12 cellular contexts compared by ENCODE assay signal in the genomic region with DNA sequence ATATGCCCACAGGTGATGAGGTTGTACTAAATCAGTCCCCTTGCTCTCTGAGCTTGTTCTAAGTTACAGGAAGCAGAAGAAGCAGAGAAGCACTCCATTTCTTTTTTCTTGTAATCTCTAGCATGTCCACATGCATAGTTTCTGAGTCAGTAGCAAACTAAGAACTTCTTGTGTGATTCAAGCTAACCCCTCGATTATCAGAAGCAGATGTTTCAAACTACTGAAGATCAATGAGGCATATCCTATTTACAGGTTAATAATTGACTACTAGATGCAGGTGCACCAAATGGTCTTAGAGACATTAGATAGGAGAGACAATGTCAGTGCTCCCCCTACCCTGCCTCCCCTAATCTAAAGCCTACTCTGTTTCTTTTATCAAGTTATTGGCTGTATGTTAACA. TPM values are rescaled to one million over a fixed set of nuclear protein-coding genes. Genes with fewer than 3 reads are reported as not detected.
DNase-seq lines count a peak whose midpoint lies in the region; ATAC-seq, FAIRE-seq and TF ChIP-seq lines count a peak whose summit lies in the region.
"Not testable (repeated sequence)": the region's sequence is repeated elsewhere in the genome, so short reads cannot be mapped to it uniquely, and the experiment has no call there.
"Had no signal": no experiment of that assay in that cellular context is flagged by ENCODE, and none has a peak within 500 bp of the region (broad histone marks: within the 10 kb centered on the region; RNA-seq: fewer than 3 reads in every experiment).

No MANE protein-coding gene starts in this region.

- H2AFZ ChIP-seq in GM12878 (ENCODE audit: control insufficient read depth, low read depth, low read length), result not testable (repeated sequence)

- SMC1A ChIA-PET in GM12878 (lab: Charles Lee; ENCODE audit: uncharacterized antibody, unreplicated experiment), result not testable (repeated sequence)

- TF ChIP-seq EP300 in GM12878 (IDR thresholded peaks at IDR 0.05; ENCODE audit: borderline replicate concordance in 1 of 2, control insufficient read depth in 1 of 2, low read depth in 2 of 2, low read length in 2 of 2), result not testable (repeated sequence)

- H4K20me1 ChIP-seq in GM12878 (ENCODE audit: control insufficient read depth, insufficient read depth), result not testable (repeated sequence)

- intact Hi-C loops in GM12878 (cut with micrococcal nuclease; ENCODE audit: unreplicated experiment), result not testable (repeated sequence)

- in situ Hi-C loops in GM12878 (cut with MboI), result not testable (repeated sequence)

- H3K36me3 ChIP-seq in GM12878 (ENCODE audit: control insufficient read depth in 2 of 2, insufficient read depth in 2 of 2, low read length in 1 of 2), result not testable (repeated sequence)

- H3K27me3 ChIP-seq in GM12878 (replicated peaks in 1 of 2; ENCODE audit: control insufficient read depth in 2 of 2, insufficient read depth in 2 of 2, low read length in 1 of 2), result not testable (repeated sequence)

- not testable (repeated sequence) for DNase-seq in GM12878 (ENCODE audit: low read depth, low spot score)

- POLR2A ChIA-PET in GM12878 (lab: Charles Lee), result not testable (repeated sequence)

- not testable (repeated sequence) for H3K27ac ChIP-seq in GM12878 (ENCODE audit: control insufficient read depth, insufficient read depth)

- 0% methylated on average over 1 of the region's 1 CpG for WGBS in GM12878 (ENCODE audit: insufficient coverage, insufficient replicate concordance, low lambda C conversion rate, missing lambda C conversion rate)

- not testable (repeated sequence) for TF ChIP-seq POLR2A in GM12878 (IDR thresholded peaks at IDR 0.05; ENCODE audit: low read depth, low read length)

- CTCF ChIA-PET in GM12878 (lab: Yijun Ruan, JAX), result not testable (repeated sequence)

- RAD21 ChIA-PET in GM12878 (lab: Charles Lee; ENCODE audit: unreplicated experiment), result not testable (repeated sequence)

- ATAC-seq in GM18498 (IDR thresholded peaks at IDR 0.05; ENCODE audit: unreplicated experiment) (peak; percentile 82), GM18909 (IDR thresholded peaks at IDR 0.05; ENCODE audit: poor library complexity, unreplicated experiment) (peak; percentile 92), GM21367 (IDR thresholded peaks at IDR 0.05; ENCODE audit: unreplicated experiment) (peak; percentile 83), HG02571 (IDR thresholded peaks at IDR 0.05; ENCODE audit: unreplicated experiment) (peak; percentile 79), HG03064 (IDR thresholded peaks at IDR 0.05; ENCODE audit: low read depth, unreplicated experiment) (peak; percentile 75), HG03432 (IDR thresholded peaks at IDR 0.05; ENCODE audit: unreplicated experiment) (peak; percentile 87), GM12878 (peak; percentile 72)

- FAIRE-seq in GM12878 (lab: Jason Lieb, UNC), result not testable (repeated sequence)

- H3K79me2 ChIP-seq in GM12878 (ENCODE audit: control insufficient read depth, insufficient read depth, low read length), result not testable (repeated sequence)

- not testable (repeated sequence) for H3K4me3 ChIP-seq in GM12878

- not testable (repeated sequence) for H3K9me3 ChIP-seq in GM12878 (replicated peaks; ENCODE audit: control insufficient read depth, insufficient read depth, low read length)

- not testable (repeated sequence) for H3K9ac ChIP-seq in GM12878 (ENCODE audit: control insufficient read depth, insufficient read depth, low read length)

- not testable (repeated sequence) for H3K4me2 ChIP-seq in GM12878 (ENCODE audit: control insufficient read depth, insufficient read depth)

- not testable (repeated sequence) for H3K4me1 ChIP-seq in GM12878 (ENCODE audit: control insufficient read depth, insufficient read depth, low read length)

- BruUV-seq in GM12878 (replicated peaks; lab: Mats Ljungman, UMichigan), result not testable (repeated sequence)

- TF ChIP-seq RAD21 in GM12878 (IDR thresholded peaks at IDR 0.05; ENCODE audit: insufficient read depth, low read depth, low read length), result not testable (repeated sequence)

- TF ChIP-seq CTCF in GM12878 (IDR thresholded peaks at IDR 0.05 in 2 of 3, conservative IDR thresholded peaks at IDR 0.05 in 1 of 3; ENCODE audit: control insufficient read depth in 2 of 3, extremely low read depth in 1 of 3, insufficient read depth in 1 of 3, low read depth in 3 of 3, low read length in 3 of 3), result not testable (repeated sequence)

RNA-seq across cellular contexts. Expression of gene PGM5, which starts 21.3 kb away (rescaled TPM):
- 5.2 and 5.9 TPM in 2 replicates for total RNA-seq in GM12878 (2013; cell fraction: nucleolus; rRNA removed)
- not detected in 2 replicates for total RNA-seq in GM12878 (2014; rRNA removed)
- total RNA-seq in GM12878 (2014; rRNA removed; fragmentation: Illumina TruSeq; extraction: Trizol), result not detected in 2 replicates
- total RNA-seq in GM12878 (2021), result 0.19 and 0.28 TPM in 2 replicates
- not detected for polyA plus RNA-seq in GM12878 (2011; ENCODE audit: low read depth)
- 0.73 and 1.1 TPM in 2 replicates for polyA plus RNA-seq in GM12878 (2011; rRNA removed)
- 0.13 and 0.33 TPM in 2 replicates for polyA plus RNA-seq in GM12878 (2011; cell fraction: cytosol; rRNA removed)
- 1.2 and 1.8 TPM in 2 replicates for polyA plus RNA-seq in GM12878 (2011; cell fraction: nucleus; rRNA removed)
- polyA plus RNA-seq in GM12878 (2012), result not detected in 2 replicates
- not detected in 2 replicates for polyA plus RNA-seq in GM12878 (2014; fragmentation: Illumina TruSeq; extraction: Trizol)
- not detected for polyA plus RNA-seq in GM12878 (2014; fragmentation: Nextera tagmentation; extraction: Ambion mirVana)
- not detected in 2 replicates for polyA plus RNA-seq in GM12878 (2014; rRNA removed)
- not detected for polyA plus RNA-seq in GM12878 (2016; fragmentation: Nextera tagmentation; extraction: Ambion mirVana)
- polyA minus RNA-seq in GM12878 (2011; rRNA and poly(A)+ RNA removed), result 2.1 and 2.4 TPM in 2 replicates
- not detected in 2 replicates for polyA minus RNA-seq in GM12878 (2011; cell fraction: cytosol; rRNA and poly(A)+ RNA removed)
- 3.9 and 6.3 TPM in 2 replicates for polyA minus RNA-seq in GM12878 (2011; cell fraction: nucleus; rRNA and poly(A)+ RNA removed)
- total RNA-seq: A673; activated CD4-positive, alpha-beta memory T cell treated with anti-CD3 and anti-CD28 coated beads, Interleukin-2, amount 10 ng/mL, durations not matched to agents 7 days and 5 days; CD8-positive, alpha-beta memory T cell; PC-9; T-helper 2 cell treated with Interferon-gamma antibody and Interleukin-4, amounts not matched to agents 100 ng/mL and 5 ng/mL, for 36 hours had no signal
- polyA plus RNA-seq: CD8-positive, alpha-beta memory T cell had no signal
